10 cellular contexts compared by ENCODE assay signal in genomic region chr17:57541472-57542394, GRCh38.
DNase-seq lines count a peak whose midpoint lies in the region; ATAC-seq and TF ChIP-seq lines count a peak whose summit lies in the region.
"Had no signal": no experiment of that assay in that cellular context is flagged by ENCODE, and none has a peak within 500 bp of the region (broad histone marks: within the 10 kb centered on the region; RNA-seq: fewer than 3 reads in every experiment).

No MANE protein-coding gene starts in this region.

- no peaks in the 10 kb centered on the region for H3K27me3 Mint-ChIP-seq in activated naive CD8-positive, alpha-beta T cell
- H3K27me3 Mint-ChIP-seq in activated naive CD8-positive, alpha-beta T cell treated with anti-CD3 and anti-CD28 coated beads for 36 hours: no peaks in the 10 kb centered on the region
- H3K27me3 Mint-ChIP-seq in activated T-helper 17 cell treated with anti-CD3 and anti-CD28 coated beads, Interleukin-2, amount 50 U/mL, for 72 hours: no peaks in the 10 kb centered on the region
- no peaks in the 10 kb centered on the region for H3K27me3 Mint-ChIP-seq in CD8-positive, alpha-beta T cell (ENCODE audit: low read depth)

- H3K4me3 ChIP-seq in aorta (ENCODE audit: low read length in 2 of 2) (no peak overlapping the region), foreskin fibroblast (ENCODE audit: low read depth in 1 of 2, low read length in 2 of 2) (no peak overlapping the region)
- H3K4me3 ChIP-seq in CD8-positive, alpha-beta T cell (ENCODE audit: low read depth, low read length): no peak overlapping the region

- POLR2A ChIA-PET in CD8-positive, alpha-beta T cell (lab: Charles Lee): no interaction called here

- CTCF ChIA-PET in CD8-positive, alpha-beta T cell (lab: Charles Lee): interaction anchor here (0.6 to 1.6 kb wide), 4 partner anchors 8 to 299 kb away, joined by 3 to 7 read pairs (median 4); no protein-coding TSS in a partner anchor

- H3K27ac ChIP-seq in aorta (ENCODE audit: low read depth in 1 of 2, low read length in 2 of 2): no peak overlapping the region
- H3K27ac ChIP-seq in CD8-positive, alpha-beta T cell (ENCODE audit: low read depth, low read length): no peak overlapping the region

- no peaks in the 10 kb centered on the region for H3K36me3 Mint-ChIP-seq in activated naive CD8-positive, alpha-beta T cell
- no peaks in the 10 kb centered on the region for H3K36me3 Mint-ChIP-seq in activated naive CD8-positive, alpha-beta T cell treated with anti-CD3 and anti-CD28 coated beads for 36 hours
- no peaks in the 10 kb centered on the region for H3K36me3 Mint-ChIP-seq in activated T-helper 17 cell treated with anti-CD3 and anti-CD28 coated beads, Interleukin-2, amount 50 U/mL, for 72 hours (ENCODE audit: low read depth)
- H3K36me3 Mint-ChIP-seq in CD8-positive, alpha-beta T cell: peaks cover 5% of the 10 kb centered on the region

- no peaks in the 10 kb centered on the region for H3K36me3 ChIP-seq in aorta (ENCODE audit: control insufficient read depth in 1 of 2, insufficient read depth in 2 of 2, low read length in 1 of 2)
- no peaks in the 10 kb centered on the region for H3K36me3 ChIP-seq in CD8-positive, alpha-beta T cell (ENCODE audit: insufficient read depth, low read length)

- ATAC-seq in activated T-helper 17 cell treated with anti-CD3 and anti-CD28 coated beads, Interleukin-2, amount 50 U/mL, for 72 hours (replicated peaks): no peak
- ATAC-seq in aorta (ENCODE audit: low FRiP score): peak; percentile 85
- no peak for ATAC-seq in CD8-positive, alpha-beta T cell

- intact Hi-C loops in aorta (cut with DNase I): loop anchor here in 1 of 2 donors (1.0 to 10.0 kb wide), 2 partner anchors 98 to 287 kb away; partner anchors contain the start of gene MSI2
- intact Hi-C loops in CD8-positive, alpha-beta T cell (cut with DNase I, micrococcal nuclease): no loop called here

- no peak for DNase-seq in activated naive CD8-positive, alpha-beta T cell treated with anti-CD3 and anti-CD28 coated beads for 36 hours
- DNase-seq in iris pigment epithelial cell (ENCODE audit: low read depth): peak; percentile 88
- peak; percentile 76 to 86 for DNase-seq in aorta
- no peak for DNase-seq in CD8-positive, alpha-beta T cell
- DNase-seq in DMS 273 treated with DMSO at 0.1 percent for 48 hours (lab: John Stamatoyannopoulos, UW): no peak
- DNase-seq in foreskin fibroblast: no peak
- DNase-seq: NCI-H187 treated with DMSO at 0.1 percent for 48 hours; stimulated activated naive CD4-positive, alpha-beta T cell treated with Interleukin-2 at 50 U/mL for 16 hours had no signal

- no peaks in the 10 kb centered on the region for H3K9me3 Mint-ChIP-seq in activated naive CD8-positive, alpha-beta T cell (ENCODE audit: low read depth)
- no peaks in the 10 kb centered on the region for H3K9me3 Mint-ChIP-seq in activated naive CD8-positive, alpha-beta T cell treated with anti-CD3 and anti-CD28 coated beads for 36 hours
- H3K9me3 Mint-ChIP-seq in activated T-helper 17 cell treated with anti-CD3 and anti-CD28 coated beads, Interleukin-2, amount 50 U/mL, for 72 hours: no peaks in the 10 kb centered on the region
- no peaks in the 10 kb centered on the region for H3K9me3 Mint-ChIP-seq in CD8-positive, alpha-beta T cell

- WGBS in aorta, 2 donors: 14 to 17% methylated on average over 17 of the region's 17 CpGs

- H3K27me3 ChIP-seq in aorta (ENCODE audit: control insufficient read depth in 1 of 2, insufficient read depth in 2 of 2, low read length in 1 of 2): no peaks in the 10 kb centered on the region
- H3K27me3 ChIP-seq in CD8-positive, alpha-beta T cell (ENCODE audit: insufficient read depth, low read length): no peaks in the 10 kb centered on the region

- no peaks in the 10 kb centered on the region for H3K4me1 ChIP-seq in aorta (ENCODE audit: control insufficient read depth in 1 of 2, insufficient read depth in 2 of 2, low read length in 2 of 2)
- peaks cover 7% of the 10 kb centered on the region for H3K4me1 ChIP-seq in CD8-positive, alpha-beta T cell (ENCODE audit: insufficient read depth, low read length)

- peak overlapping the region; percentile 36 for H3K27ac Mint-ChIP-seq in activated naive CD8-positive, alpha-beta T cell
- H3K27ac Mint-ChIP-seq in activated naive CD8-positive, alpha-beta T cell treated with anti-CD3 and anti-CD28 coated beads for 36 hours: no peak overlapping the region
- H3K27ac Mint-ChIP-seq in activated T-helper 17 cell treated with anti-CD3 and anti-CD28 coated beads, Interleukin-2, amount 50 U/mL, for 72 hours: peak overlapping the region; percentile 40
- no peak overlapping the region for H3K27ac Mint-ChIP-seq in CD8-positive, alpha-beta T cell

- TF ChIP-seq CTCF in CD8-positive, alpha-beta T cell (IDR thresholded peaks at IDR 0.05): no peak
- TF ChIP-seq CTCF in foreskin fibroblast (IDR thresholded peaks at IDR 0.05; ENCODE audit: low read depth, low read length): no peak

- H3K4me1 Mint-ChIP-seq in activated naive CD8-positive, alpha-beta T cell (ENCODE audit: low read depth): peaks cover 26% of the 10 kb centered on the region
- H3K4me1 Mint-ChIP-seq in activated naive CD8-positive, alpha-beta T cell treated with anti-CD3 and anti-CD28 coated beads for 36 hours: peaks cover 24% of the 10 kb centered on the region
- H3K4me1 Mint-ChIP-seq in activated T-helper 17 cell treated with anti-CD3 and anti-CD28 coated beads, Interleukin-2, amount 50 U/mL, for 72 hours: peaks cover 31% of the 10 kb centered on the region
- H3K4me1 Mint-ChIP-seq in CD8-positive, alpha-beta T cell (ENCODE audit: low read depth): peaks cover 46% of the 10 kb centered on the region

- no peaks in the 10 kb centered on the region for H3K9me3 ChIP-seq in aorta (ENCODE audit: control insufficient read depth, low read length)
- no peaks in the 10 kb centered on the region for H3K9me3 ChIP-seq in CD8-positive, alpha-beta T cell (ENCODE audit: low read length)

- H3K4me3 Mint-ChIP-seq in activated naive CD8-positive, alpha-beta T cell: no peak overlapping the region
- no peak overlapping the region for H3K4me3 Mint-ChIP-seq in activated naive CD8-positive, alpha-beta T cell treated with anti-CD3 and anti-CD28 coated beads for 36 hours
- H3K4me3 Mint-ChIP-seq in activated T-helper 17 cell treated with anti-CD3 and anti-CD28 coated beads, Interleukin-2, amount 50 U/mL, for 72 hours: no peak overlapping the region
- H3K4me3 Mint-ChIP-seq in CD8-positive, alpha-beta T cell: no peak overlapping the region

Comparison
In these comparisons a context has a peak if more than half of its experiments do, and no peak if none do; other contexts are left out.
1. H3K27ac Mint-ChIP-seq: peak in activated naive CD8-positive, alpha-beta T cell (single experiment) and activated T-helper 17 cell treated with anti-CD3 and anti-CD28 coated beads, Interleukin-2, amount 50 U/mL, for 72 hours (single experiment); none in activated naive CD8-positive, alpha-beta T cell treated with anti-CD3 and anti-CD28 coated beads for 36 hours (single experiment) and CD8-positive, alpha-beta T cell (single experiment).
2. DNase-seq: peak in iris pigment epithelial cell (single experiment) and aorta (2 of 2); none in activated naive CD8-positive, alpha-beta T cell treated with anti-CD3 and anti-CD28 coated beads for 36 hours (single experiment), CD8-positive, alpha-beta T cell (0 of 7), DMS 273 treated with DMSO at 0.1 percent for 48 hours (single experiment) and foreskin fibroblast (0 of 2).